1 cellular context compared by ENCODE assay signal in the genomic region with DNA sequence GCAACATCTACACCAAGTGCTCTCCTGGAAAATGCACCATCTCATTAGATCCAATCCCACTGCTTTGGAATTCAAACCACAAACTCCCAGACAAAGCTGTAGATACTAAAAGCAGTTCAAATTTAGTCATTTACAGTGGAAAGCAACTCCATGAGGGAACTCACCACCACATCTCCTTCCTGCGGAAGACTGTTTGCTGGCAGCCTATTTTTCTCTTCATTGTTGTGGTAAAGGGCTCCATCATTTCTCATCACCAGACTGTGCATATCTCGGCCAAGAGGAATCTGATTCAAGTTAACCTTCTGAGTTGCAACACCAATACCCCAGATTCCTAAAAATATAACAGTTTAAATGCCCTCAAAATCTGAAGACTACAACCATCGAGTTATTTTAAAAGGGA.
TF ChIP-seq lines count a peak whose summit lies in the region.

No MANE protein-coding gene starts in this region.

TF ChIP-seq in IMR-90, 13 proteins besides CTCF, POLR2A, EP300 and RAD21 (continued from another document):
- TF ChIP-seq CHD1 (IDR thresholded peaks at IDR 0.05; ENCODE audit: low read depth, low read length) (no peak), FOS (IDR thresholded peaks at IDR 0.05; ENCODE audit: low read depth, low read length) (no peak), SMC3 (IDR thresholded peaks at IDR 0.05; ENCODE audit: low read depth, low read length) (no peak)
- TF ChIP-seq, protein P1, sequence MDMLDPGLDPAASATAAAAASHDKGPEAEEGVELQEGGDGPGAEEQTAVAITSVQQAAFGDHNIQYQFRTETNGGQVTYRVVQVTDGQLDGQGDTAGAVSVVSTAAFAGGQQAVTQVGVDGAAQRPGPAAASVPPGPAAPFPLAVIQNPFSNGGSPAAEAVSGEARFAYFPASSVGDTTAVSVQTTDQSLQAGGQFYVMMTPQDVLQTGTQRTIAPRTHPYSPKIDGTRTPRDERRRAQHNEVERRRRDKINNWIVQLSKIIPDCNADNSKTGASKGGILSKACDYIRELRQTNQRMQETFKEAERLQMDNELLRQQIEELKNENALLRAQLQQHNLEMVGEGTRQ (IDR thresholded peaks at IDR 0.05; ENCODE audit: low read depth, low read length): no peak
